ENCODE assay signal across 1 cellular context in the genomic region with DNA sequence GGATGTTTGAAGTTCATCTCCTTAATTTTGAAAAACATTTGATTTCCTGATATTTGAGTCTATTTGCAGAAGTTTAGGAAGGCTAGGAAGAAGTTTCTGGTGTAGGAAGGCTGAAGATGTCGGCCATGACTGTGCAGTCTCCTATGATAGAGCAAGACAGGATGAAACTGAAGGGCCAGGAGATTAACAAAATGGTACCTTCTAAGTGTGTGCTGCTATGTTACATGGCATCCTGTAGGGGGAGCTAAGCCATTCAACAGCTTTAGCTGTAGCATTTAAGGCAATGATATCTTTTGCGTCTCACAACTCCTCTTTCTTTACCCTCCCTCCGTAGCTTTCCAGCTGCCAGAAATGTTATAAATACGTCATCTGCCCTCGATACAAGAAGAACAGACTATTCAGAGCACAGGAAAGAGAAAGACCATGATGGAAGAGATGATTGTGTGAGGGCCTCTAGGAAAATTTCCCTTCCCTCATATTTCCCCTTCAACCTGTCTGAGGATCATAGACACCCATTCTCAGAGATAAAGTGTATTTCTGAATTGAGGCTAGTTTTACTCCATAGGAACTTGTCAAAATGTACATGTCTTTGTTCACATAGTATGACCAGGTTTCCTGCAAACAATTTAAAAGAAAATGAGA.
TF ChIP-seq lines count a peak whose summit lies in the region.

No MANE protein-coding gene starts in this region.

TF ChIP-seq in HepG2, 621 proteins besides CTCF, POLR2A, EP300 and RAD21 (continued from another document and continues in another):
- TF ChIP-seq, protein P1, sequence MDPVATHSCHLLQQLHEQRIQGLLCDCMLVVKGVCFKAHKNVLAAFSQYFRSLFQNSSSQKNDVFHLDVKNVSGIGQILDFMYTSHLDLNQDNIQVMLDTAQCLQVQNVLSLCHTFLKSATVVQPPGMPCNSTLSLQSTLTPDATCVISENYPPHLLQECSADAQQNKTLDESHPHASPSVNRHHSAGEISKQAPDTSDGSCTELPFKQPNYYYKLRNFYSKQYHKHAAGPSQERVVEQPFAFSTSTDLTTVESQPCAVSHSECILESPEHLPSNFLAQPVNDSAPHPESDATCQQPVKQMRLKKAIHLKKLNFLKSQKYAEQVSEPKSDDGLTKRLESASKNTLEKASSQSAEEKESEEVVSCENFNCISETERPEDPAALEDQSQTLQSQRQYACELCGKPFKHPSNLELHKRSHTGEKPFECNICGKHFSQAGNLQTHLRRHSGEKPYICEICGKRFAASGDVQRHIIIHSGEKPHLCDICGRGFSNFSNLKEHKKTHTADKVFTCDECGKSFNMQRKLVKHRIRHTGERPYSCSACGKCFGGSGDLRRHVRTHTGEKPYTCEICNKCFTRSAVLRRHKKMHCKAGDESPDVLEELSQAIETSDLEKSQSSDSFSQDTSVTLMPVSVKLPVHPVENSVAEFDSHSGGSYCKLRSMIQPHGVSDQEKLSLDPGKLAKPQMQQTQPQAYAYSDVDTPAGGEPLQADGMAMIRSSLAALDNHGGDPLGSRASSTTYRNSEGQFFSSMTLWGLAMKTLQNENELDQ (CRISPR knock-in tag; IDR thresholded peaks at IDR 0.05; ENCODE audit: borderline replicate concordance), result no peak
- TF ChIP-seq RARG (CRISPR knock-in tag; IDR thresholded peaks at IDR 0.05; ENCODE audit: low read depth), result no peak
- TF ChIP-seq HOXA7 (CRISPR knock-in tag; IDR thresholded peaks at IDR 0.05), result no peak
- no peak for TF ChIP-seq NFE2L2 (IDR thresholded peaks at IDR 0.05; ENCODE audit: low read length)
- no peak for TF ChIP-seq YEATS2 (CRISPR knock-in tag; IDR thresholded peaks at IDR 0.05; ENCODE audit: borderline replicate concordance)
- TF ChIP-seq, protein P2, sequence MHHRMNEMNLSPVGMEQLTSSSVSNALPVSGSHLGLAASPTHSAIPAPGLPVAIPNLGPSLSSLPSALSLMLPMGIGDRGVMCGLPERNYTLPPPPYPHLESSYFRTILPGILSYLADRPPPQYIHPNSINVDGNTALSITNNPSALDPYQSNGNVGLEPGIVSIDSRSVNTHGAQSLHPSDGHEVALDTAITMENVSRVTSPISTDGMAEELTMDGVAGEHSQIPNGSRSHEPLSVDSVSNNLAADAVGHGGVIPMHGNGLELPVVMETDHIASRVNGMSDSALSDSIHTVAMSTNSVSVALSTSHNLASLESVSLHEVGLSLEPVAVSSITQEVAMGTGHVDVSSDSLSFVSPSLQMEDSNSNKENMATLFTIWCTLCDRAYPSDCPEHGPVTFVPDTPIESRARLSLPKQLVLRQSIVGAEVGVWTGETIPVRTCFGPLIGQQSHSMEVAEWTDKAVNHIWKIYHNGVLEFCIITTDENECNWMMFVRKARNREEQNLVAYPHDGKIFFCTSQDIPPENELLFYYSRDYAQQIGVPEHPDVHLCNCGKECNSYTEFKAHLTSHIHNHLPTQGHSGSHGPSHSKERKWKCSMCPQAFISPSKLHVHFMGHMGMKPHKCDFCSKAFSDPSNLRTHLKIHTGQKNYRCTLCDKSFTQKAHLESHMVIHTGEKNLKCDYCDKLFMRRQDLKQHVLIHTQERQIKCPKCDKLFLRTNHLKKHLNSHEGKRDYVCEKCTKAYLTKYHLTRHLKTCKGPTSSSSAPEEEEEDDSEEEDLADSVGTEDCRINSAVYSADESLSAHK (CRISPR knock-in tag; IDR thresholded peaks at IDR 0.05; ENCODE audit: borderline replicate concordance), result no peak
- TF ChIP-seq KLF15 (CRISPR knock-in tag; IDR thresholded peaks at IDR 0.05; ENCODE audit: borderline replicate concordance), result no peak
- TF ChIP-seq ZBTB8A (CRISPR knock-in tag; IDR thresholded peaks at IDR 0.05; ENCODE audit: borderline replicate concordance, low read depth), result no peak
- no peak for TF ChIP-seq SNRNP70 (IDR thresholded peaks at IDR 0.05; ENCODE audit: low read depth, low read length)
- TF ChIP-seq ZFP62 (CRISPR knock-in tag; IDR thresholded peaks at IDR 0.05), result no peak
- TF ChIP-seq ZNF207 (IDR thresholded peaks at IDR 0.05; ENCODE audit: borderline replicate concordance), result no peak
- TF ChIP-seq, protein P3, sequence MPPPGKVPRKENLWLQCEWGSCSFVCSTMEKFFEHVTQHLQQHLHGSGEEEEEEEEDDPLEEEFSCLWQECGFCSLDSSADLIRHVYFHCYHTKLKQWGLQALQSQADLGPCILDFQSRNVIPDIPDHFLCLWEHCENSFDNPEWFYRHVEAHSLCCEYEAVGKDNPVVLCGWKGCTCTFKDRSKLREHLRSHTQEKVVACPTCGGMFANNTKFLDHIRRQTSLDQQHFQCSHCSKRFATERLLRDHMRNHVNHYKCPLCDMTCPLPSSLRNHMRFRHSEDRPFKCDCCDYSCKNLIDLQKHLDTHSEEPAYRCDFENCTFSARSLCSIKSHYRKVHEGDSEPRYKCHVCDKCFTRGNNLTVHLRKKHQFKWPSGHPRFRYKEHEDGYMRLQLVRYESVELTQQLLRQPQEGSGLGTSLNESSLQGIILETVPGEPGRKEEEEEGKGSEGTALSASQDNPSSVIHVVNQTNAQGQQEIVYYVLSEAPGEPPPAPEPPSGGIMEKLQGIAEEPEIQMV (CRISPR knock-in tag; IDR thresholded peaks at IDR 0.05; ENCODE audit: low read depth), result no peak
- TF ChIP-seq FOXA3 (CRISPR knock-in tag; IDR thresholded peaks at IDR 0.05), result no peak
- TF ChIP-seq ZNF768 (CRISPR knock-in tag; IDR thresholded peaks at IDR 0.05), result no peak
- no peak for TF ChIP-seq JARID2 (CRISPR knock-in tag; IDR thresholded peaks at IDR 0.05; ENCODE audit: insufficient replicate concordance)
- TF ChIP-seq, protein P4, sequence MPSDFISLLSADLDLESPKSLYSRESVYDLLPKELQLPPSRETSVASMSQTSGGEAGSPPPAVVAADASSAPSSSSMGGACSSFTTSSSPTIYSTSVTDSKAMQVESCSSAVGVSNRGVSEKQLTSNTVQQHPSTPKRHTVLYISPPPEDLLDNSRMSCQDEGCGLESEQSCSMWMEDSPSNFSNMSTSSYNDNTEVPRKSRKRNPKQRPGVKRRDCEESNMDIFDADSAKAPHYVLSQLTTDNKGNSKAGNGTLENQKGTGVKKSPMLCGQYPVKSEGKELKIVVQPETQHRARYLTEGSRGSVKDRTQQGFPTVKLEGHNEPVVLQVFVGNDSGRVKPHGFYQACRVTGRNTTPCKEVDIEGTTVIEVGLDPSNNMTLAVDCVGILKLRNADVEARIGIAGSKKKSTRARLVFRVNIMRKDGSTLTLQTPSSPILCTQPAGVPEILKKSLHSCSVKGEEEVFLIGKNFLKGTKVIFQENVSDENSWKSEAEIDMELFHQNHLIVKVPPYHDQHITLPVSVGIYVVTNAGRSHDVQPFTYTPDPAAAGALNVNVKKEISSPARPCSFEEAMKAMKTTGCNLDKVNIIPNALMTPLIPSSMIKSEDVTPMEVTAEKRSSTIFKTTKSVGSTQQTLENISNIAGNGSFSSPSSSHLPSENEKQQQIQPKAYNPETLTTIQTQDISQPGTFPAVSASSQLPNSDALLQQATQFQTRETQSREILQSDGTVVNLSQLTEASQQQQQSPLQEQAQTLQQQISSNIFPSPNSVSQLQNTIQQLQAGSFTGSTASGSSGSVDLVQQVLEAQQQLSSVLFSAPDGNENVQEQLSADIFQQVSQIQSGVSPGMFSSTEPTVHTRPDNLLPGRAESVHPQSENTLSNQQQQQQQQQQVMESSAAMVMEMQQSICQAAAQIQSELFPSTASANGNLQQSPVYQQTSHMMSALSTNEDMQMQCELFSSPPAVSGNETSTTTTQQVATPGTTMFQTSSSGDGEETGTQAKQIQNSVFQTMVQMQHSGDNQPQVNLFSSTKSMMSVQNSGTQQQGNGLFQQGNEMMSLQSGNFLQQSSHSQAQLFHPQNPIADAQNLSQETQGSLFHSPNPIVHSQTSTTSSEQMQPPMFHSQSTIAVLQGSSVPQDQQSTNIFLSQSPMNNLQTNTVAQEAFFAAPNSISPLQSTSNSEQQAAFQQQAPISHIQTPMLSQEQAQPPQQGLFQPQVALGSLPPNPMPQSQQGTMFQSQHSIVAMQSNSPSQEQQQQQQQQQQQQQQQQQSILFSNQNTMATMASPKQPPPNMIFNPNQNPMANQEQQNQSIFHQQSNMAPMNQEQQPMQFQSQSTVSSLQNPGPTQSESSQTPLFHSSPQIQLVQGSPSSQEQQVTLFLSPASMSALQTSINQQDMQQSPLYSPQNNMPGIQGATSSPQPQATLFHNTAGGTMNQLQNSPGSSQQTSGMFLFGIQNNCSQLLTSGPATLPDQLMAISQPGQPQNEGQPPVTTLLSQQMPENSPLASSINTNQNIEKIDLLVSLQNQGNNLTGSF (CRISPR knock-in tag; IDR thresholded peaks at IDR 0.05), result no peak
- no peak for TF ChIP-seq ZNF720 (CRISPR knock-in tag; IDR thresholded peaks at IDR 0.05)
- TF ChIP-seq ZC3H4 (CRISPR knock-in tag; IDR thresholded peaks at IDR 0.05; ENCODE audit: borderline replicate concordance), result no peak
- TF ChIP-seq HES4 (CRISPR knock-in tag; IDR thresholded peaks at IDR 0.05; ENCODE audit: borderline replicate concordance), result no peak
- no peak for TF ChIP-seq HMG20A (CRISPR knock-in tag; IDR thresholded peaks at IDR 0.05; ENCODE audit: borderline replicate concordance)
- TF ChIP-seq ADNP (CRISPR knock-in tag; IDR thresholded peaks at IDR 0.05), result no peak
- no peak for TF ChIP-seq ZNF124 (CRISPR knock-in tag; IDR thresholded peaks at IDR 0.05)
- no peak for TF ChIP-seq AGO1 (IDR thresholded peaks at IDR 0.05; ENCODE audit: low read depth, low read length, poor library complexity, severe bottlenecking)
- TF ChIP-seq ZNF577 (CRISPR knock-in tag; IDR thresholded peaks at IDR 0.05; ENCODE audit: borderline replicate concordance, low read depth), result no peak
- TF ChIP-seq, protein P5, sequence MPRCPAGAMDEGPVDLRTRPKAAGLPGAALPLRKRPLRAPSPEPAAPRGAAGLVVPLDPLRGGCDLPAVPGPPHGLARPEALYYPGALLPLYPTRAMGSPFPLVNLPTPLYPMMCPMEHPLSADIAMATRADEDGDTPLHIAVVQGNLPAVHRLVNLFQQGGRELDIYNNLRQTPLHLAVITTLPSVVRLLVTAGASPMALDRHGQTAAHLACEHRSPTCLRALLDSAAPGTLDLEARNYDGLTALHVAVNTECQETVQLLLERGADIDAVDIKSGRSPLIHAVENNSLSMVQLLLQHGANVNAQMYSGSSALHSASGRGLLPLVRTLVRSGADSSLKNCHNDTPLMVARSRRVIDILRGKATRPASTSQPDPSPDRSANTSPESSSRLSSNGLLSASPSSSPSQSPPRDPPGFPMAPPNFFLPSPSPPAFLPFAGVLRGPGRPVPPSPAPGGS (CRISPR knock-in tag; IDR thresholded peaks at IDR 0.05), result no peak
- TF ChIP-seq TEAD3 (CRISPR knock-in tag; optimal IDR thresholded peaks at IDR 0.05; ENCODE audit: borderline replicate concordance), result peak; percentile 80
- TF ChIP-seq ZNF263 (CRISPR knock-in tag; IDR thresholded peaks at IDR 0.05), result no peak
- no peak for TF ChIP-seq STAT5B (CRISPR knock-in tag; IDR thresholded peaks at IDR 0.05)
- TF ChIP-seq, protein P6, sequence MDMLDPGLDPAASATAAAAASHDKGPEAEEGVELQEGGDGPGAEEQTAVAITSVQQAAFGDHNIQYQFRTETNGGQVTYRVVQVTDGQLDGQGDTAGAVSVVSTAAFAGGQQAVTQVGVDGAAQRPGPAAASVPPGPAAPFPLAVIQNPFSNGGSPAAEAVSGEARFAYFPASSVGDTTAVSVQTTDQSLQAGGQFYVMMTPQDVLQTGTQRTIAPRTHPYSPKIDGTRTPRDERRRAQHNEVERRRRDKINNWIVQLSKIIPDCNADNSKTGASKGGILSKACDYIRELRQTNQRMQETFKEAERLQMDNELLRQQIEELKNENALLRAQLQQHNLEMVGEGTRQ (IDR thresholded peaks at IDR 0.05; ENCODE audit: low read depth, low read length), result no peak
- TF ChIP-seq, protein P6 (CRISPR knock-in tag; IDR thresholded peaks at IDR 0.05; ENCODE audit: borderline replicate concordance), result no peak
- TF ChIP-seq SRSF1 (optimal IDR thresholded peaks at IDR 0.05; ENCODE audit: low read depth, low read length), result no peak
- no peak for TF ChIP-seq KMT2B (CRISPR knock-in tag; IDR thresholded peaks at IDR 0.05)
- no peak for TF ChIP-seq SPEN (CRISPR knock-in tag; IDR thresholded peaks at IDR 0.05; ENCODE audit: low read depth)
- peak; percentile 67 for TF ChIP-seq SMC3 (IDR thresholded peaks at IDR 0.05; ENCODE audit: low read length)
- no peak for TF ChIP-seq ZC3H13 (CRISPR knock-in tag; IDR thresholded peaks at IDR 0.05)
- TF ChIP-seq SETDB1 (CRISPR knock-in tag; IDR thresholded peaks at IDR 0.05; ENCODE audit: borderline replicate concordance), result no peak
- no peak for TF ChIP-seq TRIM24 (CRISPR knock-in tag; IDR thresholded peaks at IDR 0.05)
- no peak for TF ChIP-seq NAIF1 (CRISPR knock-in tag; IDR thresholded peaks at IDR 0.05; ENCODE audit: borderline replicate concordance)
- TF ChIP-seq, protein P7, sequence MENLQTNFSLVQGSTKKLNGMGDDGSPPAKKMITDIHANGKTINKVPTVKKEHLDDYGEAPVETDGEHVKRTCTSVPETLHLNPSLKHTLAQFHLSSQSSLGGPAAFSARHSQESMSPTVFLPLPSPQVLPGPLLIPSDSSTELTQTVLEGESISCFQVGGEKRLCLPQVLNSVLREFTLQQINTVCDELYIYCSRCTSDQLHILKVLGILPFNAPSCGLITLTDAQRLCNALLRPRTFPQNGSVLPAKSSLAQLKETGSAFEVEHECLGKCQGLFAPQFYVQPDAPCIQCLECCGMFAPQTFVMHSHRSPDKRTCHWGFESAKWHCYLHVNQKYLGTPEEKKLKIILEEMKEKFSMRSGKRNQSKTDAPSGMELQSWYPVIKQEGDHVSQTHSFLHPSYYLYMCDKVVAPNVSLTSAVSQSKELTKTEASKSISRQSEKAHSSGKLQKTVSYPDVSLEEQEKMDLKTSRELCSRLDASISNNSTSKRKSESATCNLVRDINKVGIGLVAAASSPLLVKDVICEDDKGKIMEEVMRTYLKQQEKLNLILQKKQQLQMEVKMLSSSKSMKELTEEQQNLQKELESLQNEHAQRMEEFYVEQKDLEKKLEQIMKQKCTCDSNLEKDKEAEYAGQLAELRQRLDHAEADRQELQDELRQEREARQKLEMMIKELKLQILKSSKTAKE (CRISPR knock-in tag; IDR thresholded peaks at IDR 0.05; ENCODE audit: borderline replicate concordance), result no peak
- TF ChIP-seq, protein P8, sequence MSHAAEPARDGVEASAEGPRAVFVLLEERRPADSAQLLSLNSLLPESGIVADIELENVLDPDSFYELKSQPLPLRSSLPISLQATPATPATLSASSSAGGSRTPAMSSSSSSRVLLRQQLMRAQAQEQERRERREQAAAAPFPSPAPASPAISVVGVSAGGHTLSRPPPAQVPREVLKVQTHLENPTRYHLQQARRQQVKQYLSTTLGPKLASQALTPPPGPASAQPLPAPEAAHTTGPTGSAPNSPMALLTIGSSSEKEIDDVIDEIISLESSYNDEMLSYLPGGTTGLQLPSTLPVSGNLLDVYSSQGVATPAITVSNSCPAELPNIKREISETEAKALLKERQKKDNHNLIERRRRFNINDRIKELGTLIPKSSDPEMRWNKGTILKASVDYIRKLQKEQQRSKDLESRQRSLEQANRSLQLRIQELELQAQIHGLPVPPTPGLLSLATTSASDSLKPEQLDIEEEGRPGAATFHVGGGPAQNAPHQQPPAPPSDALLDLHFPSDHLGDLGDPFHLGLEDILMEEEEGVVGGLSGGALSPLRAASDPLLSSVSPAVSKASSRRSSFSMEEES (CRISPR knock-in tag; IDR thresholded peaks at IDR 0.05), result no peak
- TF ChIP-seq ZNF562 (CRISPR knock-in tag; IDR thresholded peaks at IDR 0.05; ENCODE audit: borderline replicate concordance), result no peak
